10 cellular contexts compared by ENCODE assay signal in genomic region chr16:69130461-69130860, GRCh38. TPM values are rescaled to one million over a fixed set of nuclear protein-coding genes. Genes with fewer than 3 reads are reported as not detected.
DNase-seq lines count a peak whose midpoint lies in the region; ATAC-seq and TF ChIP-seq lines count a peak whose summit lies in the region.
"Had no signal": no experiment of that assay in that cellular context is flagged by ENCODE, and none has a peak within 500 bp of the region (broad histone marks: within the 10 kb centered on the region; RNA-seq: fewer than 3 reads in every experiment).

No MANE protein-coding gene starts in this region.

- peaks cover 5% of the 10 kb centered on the region; the same call in 1 of the 2 replicates for H3F3A ChIP-seq in OCI-LY1 (ENCODE audit: insufficient read depth, low read length)

- no peak overlapping the region for H3K27ac Mint-ChIP-seq in T-helper 2 cell treated with Interferon-gamma antibody and Interleukin-4, amounts not matched to agents 5 μg/mL and 100 μg/mL, for 36 hours

- H3K27me3 ChIP-seq in OCI-LY1 (ENCODE audit: insufficient read depth, low read length), result no peaks in the 10 kb centered on the region
- H3K27me3 ChIP-seq in endocrine pancreas (ENCODE audit: control insufficient read depth, insufficient read depth, low read length), result no peaks in the 10 kb centered on the region
- H3K27me3 ChIP-seq in neutrophil, result no peaks in the 10 kb centered on the region

- peak overlapping the region; percentile 95 for H3K4me3 ChIP-seq in OCI-LY1 (ENCODE audit: low read depth, low read length, poor library complexity, severe bottlenecking)
- peak overlapping the region; percentile 0 for H3K4me3 ChIP-seq in endocrine pancreas (ENCODE audit: control insufficient read depth, insufficient read depth, low read length)
- H3K4me3 ChIP-seq in neutrophil (ENCODE audit: low read depth in 1 of 2, low read length in 1 of 2), result no peak overlapping the region

- peaks cover 31% of the 10 kb centered on the region for H3K36me3 Mint-ChIP-seq in T-helper 2 cell treated with Interferon-gamma antibody and Interleukin-4, amounts not matched to agents 5 μg/mL and 100 μg/mL, for 36 hours (ENCODE audit: low read depth)

- H3K9ac ChIP-seq in OCI-LY1 (ENCODE audit: low read length), result no peak overlapping the region; the same call in 1 of the 2 replicates
- no peak overlapping the region for H3K9ac ChIP-seq in endocrine pancreas (ENCODE audit: control insufficient read depth, insufficient read depth, low read length)

- no peaks in the 10 kb centered on the region for H4K20me1 ChIP-seq in OCI-LY1 (ENCODE audit: insufficient read depth, low read length)

- peaks cover 26% of the 10 kb centered on the region; the same call in 1 of the 2 replicates for H3K36me3 ChIP-seq in OCI-LY1 (ENCODE audit: insufficient read depth, low read length)
- no peaks in the 10 kb centered on the region for H3K36me3 ChIP-seq in endocrine pancreas (ENCODE audit: control insufficient read depth, insufficient read depth, low read length)
- no peaks in the 10 kb centered on the region for H3K36me3 ChIP-seq in neutrophil
- H3K36me3 ChIP-seq: prostate gland had no signal

- peak overlapping the region; percentile 90 for H3K4me2 ChIP-seq in OCI-LY1 (ENCODE audit: low read length)

- DNase-seq in T-helper 2 cell treated with Interferon-gamma antibody and Interleukin-4, amounts not matched to agents 5 μg/mL and 100 μg/mL, for 36 hours (ENCODE audit: low spot score), result no peak
- DNase-seq in T-helper 2 cell, result no peak
- DNase-seq in Right ventricle myocardium inferior (ENCODE audit: missing footprints), result no peak
- DNase-seq in NCI-H510A treated with DMSO at 0.1 percent for 48 hours (lab: John Stamatoyannopoulos, UW), result no peak
- no peak for DNase-seq in stimulated activated CD4-positive, alpha-beta T cell treated with anti-CD3 and anti-CD28 coated beads, Interleukin-2, amount 100 ng/mL, for 24 hours
- DNase-seq: hypothalamus had no signal

- no peak overlapping the region for H2AFZ ChIP-seq in OCI-LY1 (ENCODE audit: low read length)

- no peaks in the 10 kb centered on the region for H3K9me3 ChIP-seq in OCI-LY1 (ENCODE audit: low read length)
- no peaks in the 10 kb centered on the region for H3K9me3 ChIP-seq in endocrine pancreas (ENCODE audit: control insufficient read depth, low read length)
- H3K9me3 ChIP-seq in neutrophil, result no peaks in the 10 kb centered on the region
- H3K9me3 ChIP-seq: prostate gland had no signal

- H3K27me3 Mint-ChIP-seq in T-helper 2 cell treated with Interferon-gamma antibody and Interleukin-4, amounts not matched to agents 5 μg/mL and 100 μg/mL, for 36 hours (ENCODE audit: low read depth), result no peaks in the 10 kb centered on the region

- peaks cover 27% of the 10 kb centered on the region for H3K4me1 ChIP-seq in OCI-LY1 (ENCODE audit: insufficient read depth, low read length, severe bottlenecking)
- H3K4me1 ChIP-seq in endocrine pancreas (ENCODE audit: control insufficient read depth, insufficient read depth, low read length), result peaks cover 9% of the 10 kb centered on the region
- peaks cover 17 to 20% of the 10 kb centered on the region in 2 experiments for H3K4me1 ChIP-seq in neutrophil (ENCODE audit: control insufficient read depth in 1 of 2, insufficient read depth in 1 of 2, low read depth in 1 of 2, low read length in 1 of 2)

- TF ChIP-seq CTCF in OCI-LY1 (IDR thresholded peaks at IDR 0.05; ENCODE audit: low read length) (no peak), neutrophil (IDR thresholded peaks at IDR 0.05) (no peak)

- H3K9me3 Mint-ChIP-seq in T-helper 2 cell treated with Interferon-gamma antibody and Interleukin-4, amounts not matched to agents 5 μg/mL and 100 μg/mL, for 36 hours, result no peaks in the 10 kb centered on the region

- H3K79me2 ChIP-seq in OCI-LY1 (ENCODE audit: insufficient read depth, low read length), result peaks cover 59% of the 10 kb centered on the region

- no peaks in the 10 kb centered on the region for H3K9me2 ChIP-seq in OCI-LY1 (ENCODE audit: low read depth, low read length)

- no peak for ATAC-seq in Right ventricle myocardium inferior

- intact Hi-C loops in Right ventricle myocardium inferior (cut with DNase I), result no loop called here

- H3K27ac ChIP-seq in OCI-LY1 (ENCODE audit: low read depth, low read length, poor library complexity, severe bottlenecking) (peak overlapping the region; percentile 42), neutrophil (peak overlapping the region; percentile 92)

- H3K4me1 Mint-ChIP-seq in T-helper 2 cell treated with Interferon-gamma antibody and Interleukin-4, amounts not matched to agents 5 μg/mL and 100 μg/mL, for 36 hours (ENCODE audit: low read depth), result peaks cover 40% of the 10 kb centered on the region

- H3K4me3 Mint-ChIP-seq in T-helper 2 cell treated with Interferon-gamma antibody and Interleukin-4, amounts not matched to agents 5 μg/mL and 100 μg/mL, for 36 hours, result peak overlapping the region; percentile 57

RNA-seq across cellular contexts. Expression of gene CHTF8, which starts 1.9 kb away (rescaled TPM):
- total RNA-seq in Right ventricle myocardium inferior, result 58.3 TPM

RNA-seq across cellular contexts. Expression of gene UTP4, which starts 2.0 kb away (rescaled TPM):
- 26.6 TPM for total RNA-seq in Right ventricle myocardium inferior

RNA-seq across cellular contexts. Expression of gene HAS3, which starts 25.0 kb away (rescaled TPM):
- total RNA-seq in Right ventricle myocardium inferior, result 0.30 TPM

RNA-seq across cellular contexts. Expression of gene SNTB2, which starts 56.5 kb away (rescaled TPM):
- 16.5 TPM for total RNA-seq in Right ventricle myocardium inferior

Comparison
In these comparisons a context has a peak if more than half of its experiments do, and no peak if none do; other contexts are left out.
1. H3K4me3 ChIP-seq: peak in OCI-LY1 (single experiment) and endocrine pancreas (single experiment); none in neutrophil (0 of 2).